ENCODE assay signal across 10 cellular contexts in genomic region chr11:100929377-100929776, GRCh38.
DNase-seq lines count a peak whose midpoint lies in the region; ATAC-seq lines count a peak whose summit lies in the region.
"Had no signal": no experiment of that assay in that cellular context is flagged by ENCODE, and none has a peak within 500 bp of the region (broad histone marks: within the 10 kb centered on the region; RNA-seq: fewer than 3 reads in every experiment).

No MANE protein-coding gene starts in this region.

- no peaks in the 10 kb centered on the region for H3K27me3 ChIP-seq in adipocyte (replicated peaks; ENCODE audit: control insufficient read depth, insufficient read depth, low read length)

- H3K4me1 ChIP-seq in adipocyte (ENCODE audit: control insufficient read depth, insufficient read depth, low read length), result peaks cover 2% of the 10 kb centered on the region

- no peak overlapping the region for H3K4me3 ChIP-seq in adipocyte (ENCODE audit: low read length)
- H3K4me3 ChIP-seq: lung had no signal

- H3K9me3 ChIP-seq in adipocyte (ENCODE audit: control insufficient read depth, low read length), result no peaks in the 10 kb centered on the region

- DNase-seq in EL, result peak; percentile 63
- DNase-seq in adipocyte (ENCODE audit: low read depth), result peak; percentile 41
- DNase-seq in DMS53 treated with DMSO at 0.1 percent for 48 hours (lab: John Stamatoyannopoulos, UW; ENCODE audit: unreplicated experiment), result no peak
- no peak for DNase-seq in NCI-H774 (lab: John Stamatoyannopoulos, UW)
- no peak for DNase-seq in NCI-H1092 (lab: John Stamatoyannopoulos, UW)
- no peak for DNase-seq in A172 (ENCODE audit: low spot score)
- DNase-seq: activated T-cell treated with anti-CD3 and anti-CD28 coated beads, Interleukin-2, amount 50 U/mL, for 48 hours had no signal

- peak; percentile 68 for ATAC-seq in GM21515 (IDR thresholded peaks at IDR 0.05; ENCODE audit: unreplicated experiment)
- peak; percentile 76 for ATAC-seq in HG03280 (IDR thresholded peaks at IDR 0.05; ENCODE audit: unreplicated experiment)

- no peak overlapping the region for H3K9ac ChIP-seq in adipocyte (ENCODE audit: low read length)

- H3K36me3 ChIP-seq in adipocyte (ENCODE audit: control insufficient read depth, insufficient read depth, low read length, severe bottlenecking), result no peaks in the 10 kb centered on the region

Comparison
In these comparisons a context has a peak if more than half of its experiments do, and no peak if none do; other contexts are left out.
1. DNase-seq: peak in EL (single experiment) and adipocyte (single experiment); none in DMS53 treated with DMSO at 0.1 percent for 48 hours (single experiment), NCI-H774 (single experiment), NCI-H1092 (single experiment) and A172 (single experiment).